In genomic region chr20:37564016-37564387, GRCh38 we compare ENCODE assay signal across 14 cellular contexts. TPM values are rescaled to one million over a fixed set of nuclear protein-coding genes. Genes with fewer than 3 reads are reported as not detected.
A peak's percentile ranks its signal among the peaks of the same experiment; 100 is the strongest.
DNase-seq lines count a peak whose midpoint lies in the region; ATAC-seq, FAIRE-seq and TF ChIP-seq lines count a peak whose summit lies in the region.
"Had no signal": no experiment of that assay in that cellular context is flagged by ENCODE, and none has a peak within 500 bp of the region (broad histone marks: within the 10 kb centered on the region; RNA-seq: fewer than 3 reads in every experiment).

No MANE protein-coding gene starts in this region.

- H2BK15ac ChIP-seq in IMR-90 (ENCODE audit: low read depth, low read length): no peak overlapping the region
- peak overlapping the region; percentile 24 for H2BK15ac ChIP-seq in neuronal stem cell (ENCODE audit: low read length)

- H4K20me1 ChIP-seq in BLaER1 treated with 17β-estradiol and CSF1 and Interleukin-3, amounts not matched to agents 10 nM and 100 nM: peaks cover 0 to 12% (median 0%) of the 10 kb centered on the region in 11 experiments; a peak in 3 of 22 replicates
- H4K20me1 ChIP-seq in IMR-90 (ENCODE audit: insufficient read depth, low read length) (peaks cover 7% of the 10 kb centered on the region; the same call in 1 of the 2 replicates), GM12878 (ENCODE audit: control insufficient read depth, insufficient read depth) (no peaks in the 10 kb centered on the region)

- dilution Hi-C loops in IMR-90 (cut with HindIII; ENCODE audit: low sequenced_read_pairs, unreplicated experiment): no loop called here

- no peaks in the 10 kb centered on the region for H3K9me3 ChIP-seq in BLaER1 treated with 17β-estradiol and CSF1 and Interleukin-3, amounts not matched to agents 10 nM and 100 nM (replicated peaks in 1 of 11)
- no peaks in the 10 kb centered on the region for H3K9me3 ChIP-seq in IMR-90 (ENCODE audit: control insufficient read depth, insufficient read depth, low read length)
- H3K9me3 ChIP-seq in GM12878 (replicated peaks; ENCODE audit: control insufficient read depth, insufficient read depth, low read length): no peaks in the 10 kb centered on the region
- no peaks in the 10 kb centered on the region for H3K9me3 ChIP-seq in neuronal stem cell (replicated peaks in 1 of 2; ENCODE audit: control insufficient read depth in 2 of 2, insufficient read depth in 1 of 2, low read depth in 1 of 2, low read length in 2 of 2)
- H3K9me3 ChIP-seq: colonic mucosa, ovary had no signal

- no peaks in the 10 kb centered on the region for H3K36me3 Mint-ChIP-seq in osteocyte (ENCODE audit: unreplicated experiment)

- H4K5ac ChIP-seq in IMR-90 (ENCODE audit: low read depth, low read length): no peak overlapping the region

- no peak overlapping the region for H2AK5ac ChIP-seq in IMR-90 (ENCODE audit: low read depth, low read length)
- peak overlapping the region; percentile 73 for H2AK5ac ChIP-seq in neuronal stem cell (ENCODE audit: low read depth, low read length)

- BruUV-seq in IMR-90 (replicated peaks; lab: Mats Ljungman, UMichigan) (no TSS peak), GM12878 (replicated peaks; lab: Mats Ljungman, UMichigan) (no TSS peak)

- H2AK9ac ChIP-seq in IMR-90 (replicated peaks; ENCODE audit: low read depth, low read length, poor library complexity): peak overlapping the region; percentile 15

- no peaks in the 10 kb centered on the region for H3K79me2 ChIP-seq in GM12878 (ENCODE audit: control insufficient read depth, insufficient read depth, low read length)

- H2AFZ ChIP-seq in IMR-90 (replicated peaks; ENCODE audit: low read length, poor library complexity) (peak overlapping the region; percentile 73), GM12878 (ENCODE audit: control insufficient read depth, low read depth, low read length) (no peak overlapping the region), neuronal stem cell (ENCODE audit: low read length) (peak overlapping the region; percentile 80)

- H3K27ac ChIP-seq in BLaER1 treated with 17β-estradiol and CSF1 and Interleukin-3, amounts not matched to agents 10 nM and 100 nM: no peak overlapping the region
- H3K27ac ChIP-seq in IMR-90 (ENCODE audit: insufficient read depth, low read length) (no peak overlapping the region), GM12878 (ENCODE audit: control insufficient read depth, insufficient read depth) (no peak overlapping the region), neuronal stem cell (replicated peaks; ENCODE audit: low read length) (no peak overlapping the region), dorsolateral prefrontal cortex (no peak overlapping the region)
- H3K27ac ChIP-seq: brain microvascular endothelial cell, colonic mucosa, ovary had no signal

- no peak overlapping the region for H3K27ac Mint-ChIP-seq in osteocyte (ENCODE audit: unreplicated experiment)
- H3K27ac Mint-ChIP-seq: activated T-helper 17 cell treated with anti-CD3 and anti-CD28 coated beads, Interleukin-2, amount 50 U/mL, for 72 hours had no signal

- RAD21 ChIA-PET in GM12878 (lab: Charles Lee; ENCODE audit: unreplicated experiment): interaction anchor here (0.6 to 1.3 kb wide), 4 partner anchors 16 to 657 kb away, joined by 3 to 8 read pairs (median 4); no protein-coding TSS in a partner anchor

- H3K4me3 Mint-ChIP-seq in osteocyte (ENCODE audit: unreplicated experiment): no peak overlapping the region
- H3K4me3 Mint-ChIP-seq: activated T-helper 17 cell treated with anti-CD3 and anti-CD28 coated beads, Interleukin-2, amount 50 U/mL, for 72 hours had no signal

- TF ChIP-seq RAD21 in IMR-90 (IDR thresholded peaks at IDR 0.05; ENCODE audit: low read length) (no peak), GM12878 (IDR thresholded peaks at IDR 0.05; ENCODE audit: insufficient read depth, low read depth, low read length) (no peak)

- H4K8ac ChIP-seq in IMR-90 (ENCODE audit: low read depth in 2 of 2, low read length in 2 of 2) (no peak overlapping the region), neuronal stem cell (ENCODE audit: low read depth, low read length) (no peak overlapping the region)

- in situ Hi-C loops in IMR-90 (cut with MboI; ENCODE audit: low sequenced_read_pairs) (loop anchor here (10.0 kb wide), 2 partner anchors 491 to 661 kb away; no protein-coding TSS in a partner anchor), GM12878 (cut with MboI) (loop anchor here (10.0 kb wide), 1 partner anchor 661 kb away; no protein-coding TSS in a partner anchor)

- CTCF ChIA-PET in IMR-90 (lab: Yijun Ruan, JAX) (interaction anchor here (0.6 to 1.3 kb wide), 10 partner anchors 211 to 657 kb away, joined by 3 to 4 read pairs (median 3); no protein-coding TSS in a partner anchor), GM12878 (lab: Yijun Ruan, JAX) (interaction anchor here (0.6 to 4.3 kb wide), 15 partner anchors 8 to 657 kb away, joined by 3 to 26 read pairs (median 4); no protein-coding TSS in a partner anchor)

- H3K4me1 ChIP-seq in BLaER1 treated with 17β-estradiol and CSF1 and Interleukin-3, amounts not matched to agents 10 nM and 100 nM: peaks cover 11 to 50% (median 42%) of the 10 kb centered on the region in 10 experiments
- H3K4me1 ChIP-seq in IMR-90 (ENCODE audit: control insufficient read depth, insufficient read depth, low read length): no peaks in the 10 kb centered on the region; the same call in 1 of the 2 replicates
- no peaks in the 10 kb centered on the region for H3K4me1 ChIP-seq in GM12878 (ENCODE audit: control insufficient read depth, insufficient read depth, low read length)
- H3K4me1 ChIP-seq in neuronal stem cell (ENCODE audit: control insufficient read depth in 2 of 2, insufficient read depth in 1 of 2, low read depth in 1 of 2, low read length in 2 of 2): peaks cover 17 to 27% of the 10 kb centered on the region in 2 donors
- H3K4me1 ChIP-seq: colonic mucosa had no signal

- H2BK20ac ChIP-seq in IMR-90 (ENCODE audit: low read depth, low read length): no peak overlapping the region

- no peak for TF ChIP-seq EP300 in GM12878 (IDR thresholded peaks at IDR 0.05; ENCODE audit: borderline replicate concordance in 1 of 2, control insufficient read depth in 1 of 2, low read depth in 2 of 2, low read length in 2 of 2)

- TF ChIP-seq CTCF in IMR-90 (conservative IDR thresholded peaks at IDR 0.05; ENCODE audit: low read depth, low read length) (no peak), GM12878 (IDR thresholded peaks at IDR 0.05 in 2 of 3, conservative IDR thresholded peaks at IDR 0.05 in 1 of 3; ENCODE audit: control insufficient read depth in 2 of 3, extremely low read depth in 1 of 3, insufficient read depth in 1 of 3, low read depth in 3 of 3, low read length in 3 of 3) (no peak), osteocyte (IDR thresholded peaks at IDR 0.05) (no peak), dorsolateral prefrontal cortex (IDR thresholded peaks at IDR 0.05 in 54 of 56, conservative IDR thresholded peaks at IDR 0.05 in 2 of 56; ENCODE audit: low read depth in 1 of 56, partially characterized antibody in 56 of 56) (no peak)

- 43% methylated on average over 4 of the region's 19 CpGs; no CpG with 5 or more reads in 1 of the 2 experiments for WGBS in IMR-90 (ENCODE audit: extremely low coverage in 2 of 2, insufficient read length in 1 of 2), 2 experiments
- WGBS in GM12878 (ENCODE audit: insufficient coverage, insufficient replicate concordance, low lambda C conversion rate, missing lambda C conversion rate): 29% methylated on average over 19 of the region's 19 CpGs
- no CpG with 5 or more reads among the region's 19 CpGs for WGBS in neuronal stem cell (ENCODE audit: extremely low coverage in 2 of 2, insufficient read length in 2 of 2, insufficient replicate concordance in 1 of 2), 2 donors

- intact Hi-C loops in IMR-90 (cut with micrococcal nuclease): loop anchor here (1.0 to 2.0 kb wide), 4 partner anchors 333 to 727 kb away; no protein-coding TSS in a partner anchor
- intact Hi-C loops in GM12878 (cut with micrococcal nuclease; ENCODE audit: unreplicated experiment): loop anchor here (2.0 to 10.0 kb wide), 6 partner anchors 191 to 658 kb away; partner anchors contain the start of gene TGM2
- intact Hi-C loops in dorsolateral prefrontal cortex (cut with DNase I): loop anchor here in 1 of 2 donors (2.0 to 10.0 kb wide), 3 partner anchors 341 to 658 kb away; partner anchors contain the start of gene VSTM2L

- peak overlapping the region; percentile 7 to 92 (median 52); a peak in 17 of 22 replicates for H3K4me2 ChIP-seq in BLaER1 treated with 17β-estradiol and CSF1 and Interleukin-3, amounts not matched to agents 10 nM and 100 nM
- H3K4me2 ChIP-seq in IMR-90 (ENCODE audit: low read depth, low read length): no peak overlapping the region
- peak overlapping the region; percentile 42; the same call in 1 of the 2 replicates for H3K4me2 ChIP-seq in GM12878 (ENCODE audit: control insufficient read depth, insufficient read depth)
- no peak overlapping the region for H3K4me2 ChIP-seq in neuronal stem cell (ENCODE audit: insufficient read depth, low read length, poor library complexity, severe bottlenecking)

- POLR2A ChIA-PET in IMR-90 (lab: Charles Lee; ENCODE audit: unreplicated experiment): no interaction called here
- POLR2A ChIA-PET in GM12878 (lab: Charles Lee): no interaction called here

- SMC1A ChIA-PET in GM12878 (lab: Charles Lee; ENCODE audit: uncharacterized antibody, unreplicated experiment): interaction anchor here (0.6 to 2.6 kb wide), 5 partner anchors 22 to 657 kb away, joined by 3 to 7 read pairs (median 4); no protein-coding TSS in a partner anchor

- H3K18ac ChIP-seq in IMR-90 (ENCODE audit: low read depth, low read length) (no peak overlapping the region), neuronal stem cell (ENCODE audit: low read length) (peak overlapping the region; percentile 29)

- no peak overlapping the region for H2BK120ac ChIP-seq in IMR-90 (ENCODE audit: low read depth, low read length)
- no peak overlapping the region for H2BK120ac ChIP-seq in neuronal stem cell (ENCODE audit: low read depth, low read length)

- peaks cover 12% of the 10 kb centered on the region for H3K4me1 Mint-ChIP-seq in osteocyte (ENCODE audit: unreplicated experiment)
- H3K4me1 Mint-ChIP-seq: activated T-helper 17 cell treated with anti-CD3 and anti-CD28 coated beads, Interleukin-2, amount 50 U/mL, for 72 hours had no signal

- no peak overlapping the region for H3K14ac ChIP-seq in IMR-90 (replicated peaks; ENCODE audit: low read depth, low read length)
- no peak overlapping the region for H3K14ac ChIP-seq in neuronal stem cell (ENCODE audit: low read length)

- H3K36me3 ChIP-seq in BLaER1 treated with 17β-estradiol and CSF1 and Interleukin-3, amounts not matched to agents 10 nM and 100 nM: no peaks in the 10 kb centered on the region
- H3K36me3 ChIP-seq in IMR-90 (ENCODE audit: control insufficient read depth, insufficient read depth, low read length): no peaks in the 10 kb centered on the region
- no peaks in the 10 kb centered on the region for H3K36me3 ChIP-seq in GM12878 (ENCODE audit: control insufficient read depth in 2 of 2, insufficient read depth in 2 of 2, low read length in 1 of 2)
- H3K36me3 ChIP-seq in neuronal stem cell (replicated peaks in 1 of 2; ENCODE audit: control insufficient read depth in 2 of 2, insufficient read depth in 2 of 2, low read length in 2 of 2): no peaks in the 10 kb centered on the region
- H3K36me3 ChIP-seq: brain microvascular endothelial cell, colonic mucosa, ovary had no signal

- H3K9me3 Mint-ChIP-seq in osteocyte (ENCODE audit: unreplicated experiment): no peaks in the 10 kb centered on the region
- H3K9me3 Mint-ChIP-seq: activated T-helper 17 cell treated with anti-CD3 and anti-CD28 coated beads, Interleukin-2, amount 50 U/mL, for 72 hours had no signal

- no peaks in the 10 kb centered on the region for H3K9me1 ChIP-seq in IMR-90 (ENCODE audit: insufficient read depth, low read length)

- no peak overlapping the region for H2BK12ac ChIP-seq in neuronal stem cell (ENCODE audit: low read length)

- FAIRE-seq in GM12878 (lab: Jason Lieb, UNC): no peak

- TF ChIP-seq POLR2A in IMR-90 (IDR thresholded peaks at IDR 0.05; ENCODE audit: low read depth, low read length): no peak
- no peak for TF ChIP-seq POLR2A in GM12878 (IDR thresholded peaks at IDR 0.05; ENCODE audit: low read depth, low read length)

- H3K4me3 ChIP-seq in BLaER1 treated with 17β-estradiol and CSF1 and Interleukin-3, amounts not matched to agents 10 nM and 100 nM: no peak overlapping the region
- H3K4me3 ChIP-seq in IMR-90 (ENCODE audit: insufficient read depth, low read depth, low read length) (no peak overlapping the region), GM12878 (no peak overlapping the region), neuronal stem cell (ENCODE audit: low read length in 2 of 2) (no peak overlapping the region), dorsolateral prefrontal cortex (peak overlapping the region in 10 of 59 donors; percentile 4 to 40 (median 20))
- H3K4me3 ChIP-seq: colonic mucosa, ovary had no signal

- H3K4ac ChIP-seq in IMR-90 (ENCODE audit: low read depth, low read length) (no peak overlapping the region), neuronal stem cell (ENCODE audit: low read length) (no peak overlapping the region)

- H3K27me3 ChIP-seq in BLaER1 treated with 17β-estradiol and CSF1 and Interleukin-3, amounts not matched to agents 10 nM and 100 nM: 0 out of 22 replicates have a peak, but pooled peaks cover 0 to 4% (median 0%) of the 10 kb centered on the region in 11 experiments
- H3K27me3 ChIP-seq in IMR-90 (ENCODE audit: control insufficient read depth, insufficient read depth, low read length) (peaks cover 52% of the 10 kb centered on the region), GM12878 (replicated peaks in 1 of 2; ENCODE audit: control insufficient read depth in 2 of 2, insufficient read depth in 2 of 2, low read length in 1 of 2) (peaks cover 2 to 12% of the 10 kb centered on the region in 2 experiments), neuronal stem cell (ENCODE audit: control insufficient read depth in 3 of 3, insufficient read depth in 3 of 3, low read depth in 1 of 3, low read length in 3 of 3) (peaks cover 0 to 22% (median 0%) of the 10 kb centered on the region in 3 experiments), dorsolateral prefrontal cortex (peaks cover 0 to 32% (median 6%) of the 10 kb centered on the region in 45 donors)
- H3K27me3 ChIP-seq: ovary had no signal

- no peak overlapping the region for H3K23ac ChIP-seq in IMR-90 (ENCODE audit: low read depth, low read length)
- H3K23ac ChIP-seq in neuronal stem cell (ENCODE audit: low read depth, low read length, poor library complexity): no peak overlapping the region

- H3K27me3 Mint-ChIP-seq in osteocyte (ENCODE audit: unreplicated experiment): peaks cover 62% of the 10 kb centered on the region

- peak overlapping the region in 1 of 11 experiments; percentile 34; a peak in 2 of 22 replicates for H3K9ac ChIP-seq in BLaER1 treated with 17β-estradiol and CSF1 and Interleukin-3, amounts not matched to agents 10 nM and 100 nM
- H3K9ac ChIP-seq in IMR-90 (ENCODE audit: low read depth, low read length): no peak overlapping the region
- H3K9ac ChIP-seq in GM12878 (ENCODE audit: control insufficient read depth, insufficient read depth, low read length): no peak overlapping the region
- H3K9ac ChIP-seq in neuronal stem cell (ENCODE audit: low read depth, low read length, poor library complexity): no peak overlapping the region

- no peak overlapping the region for H2BK5ac ChIP-seq in IMR-90 (ENCODE audit: low read depth, low read length, poor library complexity, severe bottlenecking)
- no peak overlapping the region for H2BK5ac ChIP-seq in neuronal stem cell (ENCODE audit: low read length)

- H3K79me1 ChIP-seq in IMR-90 (ENCODE audit: low read depth in 1 of 2, low read length in 2 of 2) (no peaks in the 10 kb centered on the region), neuronal stem cell (ENCODE audit: low read depth, low read length) (no peaks in the 10 kb centered on the region)

- no peak overlapping the region for H3K56ac ChIP-seq in IMR-90 (ENCODE audit: extremely low read depth, insufficient read depth, low read length)

- no peak for ATAC-seq in IMR-90 (ENCODE audit: low read depth)
- no peak for ATAC-seq in GM12878
- no peak for ATAC-seq in HG03196 (IDR thresholded peaks at IDR 0.05; ENCODE audit: unreplicated experiment)

- no peak for DNase-seq in IMR-90
- no peak for DNase-seq in GM12878 (ENCODE audit: low read depth, low spot score)
- DNase-seq in neuronal stem cell (ENCODE audit: low spot score): no peak
- DNase-seq in osteocyte (ENCODE audit: extremely low spot score, unreplicated experiment): no peak
- no peak for DNase-seq in dorsolateral prefrontal cortex
- DNase-seq: NCI-H2029 treated with DMSO at 0.1 percent for 48 hours, NCI-H446 treated with DMSO at 0.1 percent for 48 hours had no signal

- H4K91ac ChIP-seq in IMR-90 (ENCODE audit: insufficient read depth, low read depth, low read length) (no peak overlapping the region), neuronal stem cell (ENCODE audit: low read depth, low read length, poor library complexity) (no peak overlapping the region)

RNA-seq across cellular contexts. Expression of gene BLCAP, which starts 36.3 kb away (rescaled TPM):
- total RNA-seq in IMR-90 (2012; rRNA removed): 17.7 and 23.3 TPM in 2 replicates
- polyA plus RNA-seq in IMR-90 (2012; rRNA removed): 65.6 and 67.3 TPM in 2 replicates
- 46.2 and 50.5 TPM in 2 replicates for polyA plus RNA-seq in IMR-90 (2012; cell fraction: cytosol; rRNA removed)
- 35.5 and 80.8 TPM in 2 replicates for polyA plus RNA-seq in IMR-90 (2012; cell fraction: nucleus; rRNA removed; ENCODE audit: low replicate concordance)
- total RNA-seq in GM12878 (2013; cell fraction: nucleolus; rRNA removed): 50.2 and 57.6 TPM in 2 replicates
- total RNA-seq in GM12878 (2014; rRNA removed): 37.2 and 39.1 TPM in 2 replicates
- 29.4 and 30.0 TPM in 2 replicates for total RNA-seq in GM12878 (2014; rRNA removed; fragmentation: Illumina TruSeq; extraction: Trizol)
- total RNA-seq in GM12878 (2021): 42.0 and 51.2 TPM in 2 replicates
- polyA plus RNA-seq in GM12878 (2011; ENCODE audit: low read depth): 20.7 TPM
- polyA plus RNA-seq in GM12878 (2011; rRNA removed): 54.7 and 58.9 TPM in 2 replicates
- polyA plus RNA-seq in GM12878 (2011; cell fraction: cytosol; rRNA removed): 57.9 and 62.7 TPM in 2 replicates
- 48.9 and 49.3 TPM in 2 replicates for polyA plus RNA-seq in GM12878 (2011; cell fraction: nucleus; rRNA removed)
- polyA plus RNA-seq in GM12878 (2012): 28.8 and 30.5 TPM in 2 replicates
- 44.1 and 44.3 TPM in 2 replicates for polyA plus RNA-seq in GM12878 (2014; fragmentation: Illumina TruSeq; extraction: Trizol)
- polyA plus RNA-seq in GM12878 (2014; fragmentation: Nextera tagmentation; extraction: Ambion mirVana): 10 to 100 TPM; 24.6 to 37.7 TPM
- polyA plus RNA-seq in GM12878 (2014; rRNA removed): 48.9 and 50.6 TPM in 2 replicates
- polyA plus RNA-seq in GM12878 (2016; fragmentation: Nextera tagmentation; extraction: Ambion mirVana): 10 to 100 TPM; 60.1 to 62.3 TPM
- polyA minus RNA-seq in GM12878 (2011; rRNA and poly(A)+ RNA removed): 39.9 and 46.5 TPM in 2 replicates
- polyA minus RNA-seq in GM12878 (2011; cell fraction: cytosol; rRNA and poly(A)+ RNA removed): 12.3 and 13.3 TPM in 2 replicates
- 14.4 and 29.0 TPM in 2 replicates for polyA minus RNA-seq in GM12878 (2011; cell fraction: nucleus; rRNA and poly(A)+ RNA removed)
- polyA plus RNA-seq in neuronal stem cell (2013, experiment 1 of 2): 49.1 TPM
- 48.5 TPM for polyA plus RNA-seq in neuronal stem cell (2013, experiment 2 of 2)
- total RNA-seq in osteocyte: 71.9 and 74.5 TPM in 2 replicates
- total RNA-seq in dorsolateral prefrontal cortex: 100 to 1,000 TPM in 118 of 120 experiments, 10 to 100 TPM in 2; 82.4 to 206 (median 151) TPM

RNA-seq across cellular contexts. Expression of gene NNAT, which starts 43.0 kb away (rescaled TPM):
- total RNA-seq in IMR-90 (2012; rRNA removed): 2.0 and 2.8 TPM in 2 replicates
- polyA plus RNA-seq in IMR-90 (2012; rRNA removed): 6.5 and 8.2 TPM in 2 replicates
- polyA plus RNA-seq in IMR-90 (2012; cell fraction: cytosol; rRNA removed): 5.9 and 12.0 TPM in 2 replicates
- 3.6 and 4.7 TPM in 2 replicates for polyA plus RNA-seq in IMR-90 (2012; cell fraction: nucleus; rRNA removed; ENCODE audit: low replicate concordance)
- total RNA-seq in GM12878 (2013; cell fraction: nucleolus; rRNA removed): not detected in 2 replicates
- total RNA-seq in GM12878 (2014; rRNA removed): not detected in 2 replicates
- total RNA-seq in GM12878 (2014; rRNA removed; fragmentation: Illumina TruSeq; extraction: Trizol): not detected in 2 replicates
- not detected in 2 replicates for total RNA-seq in GM12878 (2021)
- polyA plus RNA-seq in GM12878 (2011; ENCODE audit: low read depth): 1.6 TPM
- polyA plus RNA-seq in GM12878 (2011; rRNA removed): not detected in 2 replicates
- polyA plus RNA-seq in GM12878 (2011; cell fraction: cytosol; rRNA removed): 0.07 TPM in 1 of 2 replicates, not detected in the other
- polyA plus RNA-seq in GM12878 (2011; cell fraction: nucleus; rRNA removed): not detected in 2 replicates
- polyA plus RNA-seq in GM12878 (2012): 0.79 and 1.3 TPM in 2 replicates
- polyA plus RNA-seq in GM12878 (2014; fragmentation: Illumina TruSeq; extraction: Trizol): not detected in 2 replicates
- not detected for polyA plus RNA-seq in GM12878 (2014; fragmentation: Nextera tagmentation; extraction: Ambion mirVana)
- 0.22 TPM in 1 of 2 replicates, not detected in the other for polyA plus RNA-seq in GM12878 (2014; rRNA removed)
- under 1 TPM; 0.42 to 0.99 TPM for polyA plus RNA-seq in GM12878 (2016; fragmentation: Nextera tagmentation; extraction: Ambion mirVana)
- polyA minus RNA-seq in GM12878 (2011; rRNA and poly(A)+ RNA removed): not detected in 2 replicates
- polyA minus RNA-seq in GM12878 (2011; cell fraction: cytosol; rRNA and poly(A)+ RNA removed): not detected in 2 replicates
- polyA minus RNA-seq in GM12878 (2011; cell fraction: nucleus; rRNA and poly(A)+ RNA removed): not detected in 2 replicates
- 549 TPM for polyA plus RNA-seq in neuronal stem cell (2013, experiment 1 of 2)
- polyA plus RNA-seq in neuronal stem cell (2013, experiment 2 of 2): 523 TPM
- 14.7 and 14.9 TPM in 2 replicates for total RNA-seq in osteocyte
- 100 to 1,000 TPM in 2 of 120 experiments, 10 to 100 TPM in 118; 15.0 to 105 (median 49.6) TPM for total RNA-seq in dorsolateral prefrontal cortex
- total RNA-seq: liver had no signal

Comparison
In these comparisons a context has a peak if more than half of its experiments do, and no peak if none do; other contexts are left out.
1. H3K4me2 ChIP-seq: peak in BLaER1 treated with 17β-estradiol and CSF1 and Interleukin-3, amounts not matched to agents 10 nM and 100 nM (11 of 11) and GM12878 (single experiment); none in IMR-90 (single experiment) and neuronal stem cell (single experiment).